Comparison of ENCODE assay signal across 12 cellular contexts in the genomic region with DNA sequence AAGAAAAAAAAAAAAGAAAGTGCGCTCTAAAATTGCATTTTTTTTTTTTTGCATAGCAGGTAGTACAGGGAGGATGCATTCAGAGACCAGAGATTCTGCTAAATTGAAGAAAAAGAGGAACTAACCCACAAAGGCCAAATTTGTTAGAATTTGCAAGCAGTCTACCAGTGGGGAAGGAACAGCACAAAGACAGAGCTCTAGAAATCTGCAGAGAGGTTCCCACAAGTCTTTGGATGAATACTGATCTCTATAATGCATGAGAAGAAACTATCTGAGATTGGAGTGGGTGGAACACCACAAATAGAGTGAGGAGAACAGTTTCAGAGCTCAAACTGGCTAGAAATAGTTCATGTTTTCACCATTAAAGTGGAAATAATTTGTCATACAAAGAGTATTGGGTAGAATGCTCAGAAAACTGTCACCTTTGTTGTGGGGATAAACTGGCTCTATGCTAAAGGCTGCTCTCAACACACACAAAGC.
DNase-seq lines count a peak whose midpoint lies in the region; ATAC-seq, FAIRE-seq and TF ChIP-seq lines count a peak whose summit lies in the region.
"Had no signal": no experiment of that assay in that cellular context is flagged by ENCODE, and none has a peak within 500 bp of the region (broad histone marks: within the 10 kb centered on the region; RNA-seq: fewer than 3 reads in every experiment).

No MANE protein-coding gene starts in this region.

- H3K9me3 ChIP-seq in heart left ventricle (peaks cover 0 to 6% (median 0%) of the 10 kb centered on the region in 12 donors), SJCRH30 (replicated peaks) (no peaks in the 10 kb centered on the region)
- H3K9me3 ChIP-seq: breast epithelium, SK-N-SH had no signal

- peaks cover 6% of the 10 kb centered on the region for H3K9me3 Mint-ChIP-seq in activated CD8-positive, alpha-beta T cell treated with anti-CD3 and anti-CD28 coated beads, Interleukin-2, amount 10 ng/mL, durations not matched to agents 7 days and 5 days (ENCODE audit: insufficient read depth)
- no peaks in the 10 kb centered on the region for H3K9me3 Mint-ChIP-seq in naive thymus-derived CD8-positive, alpha-beta T cell
- H3K9me3 Mint-ChIP-seq: IgD-negative memory B cell; natural killer cell treated with Interleukin-12 subunit alpha and Interleukin-12 subunit beta and Interleukin-15 and Interleukin-18, amount 100 ng/mL, for 72 hours had no signal

- H3K4me1 ChIP-seq in heart left ventricle (no peaks in the 10 kb centered on the region), SJCRH30 (no peaks in the 10 kb centered on the region)
- H3K4me1 ChIP-seq: breast epithelium had no signal

- no peak overlapping the region for H3K27ac Mint-ChIP-seq in activated CD8-positive, alpha-beta T cell treated with anti-CD3 and anti-CD28 coated beads, Interleukin-2, amount 10 ng/mL, durations not matched to agents 7 days and 5 days
- H3K27ac Mint-ChIP-seq in naive thymus-derived CD8-positive, alpha-beta T cell: peak overlapping the region in 2 of 10 donors; percentile 35 to 51
- H3K27ac Mint-ChIP-seq: IgD-negative memory B cell had no signal

- WGBS in heart left ventricle, 4 donors: 82 to 97% (median 91%) methylated on average over 1 of the region's 1 CpG

- peak; percentile 49 for FAIRE-seq in GM18507 (lab: Jason Lieb, UNC)

- CTCF ChIA-PET in activated CD8-positive, alpha-beta T cell treated with anti-CD3 and anti-CD28 coated beads, Interleukin-2, amount 10 ng/mL, durations not matched to agents 7 days and 5 days (lab: Charles Lee): interaction anchor here (1.0 to 1.7 kb wide), 3 partner anchors 9 to 42 kb away, joined by 3 to 6 read pairs (median 3); no protein-coding TSS in a partner anchor

- TF ChIP-seq CTCF in heart left ventricle (IDR thresholded peaks at IDR 0.05): no peak

- H3K36me3 Mint-ChIP-seq in activated CD8-positive, alpha-beta T cell treated with anti-CD3 and anti-CD28 coated beads, Interleukin-2, amount 10 ng/mL, durations not matched to agents 7 days and 5 days (ENCODE audit: low read depth): peaks cover 12% of the 10 kb centered on the region
- H3K36me3 Mint-ChIP-seq in naive thymus-derived CD8-positive, alpha-beta T cell: no peaks in the 10 kb centered on the region
- H3K36me3 Mint-ChIP-seq: natural killer cell treated with Interleukin-12 subunit alpha and Interleukin-12 subunit beta and Interleukin-15 and Interleukin-18, amount 100 ng/mL, for 72 hours had no signal

- no peak overlapping the region for H3K27ac ChIP-seq in heart left ventricle
- H3K27ac ChIP-seq in SJCRH30: no peak overlapping the region
- H3K27ac ChIP-seq: breast epithelium had no signal

- no peak for DNase-seq in GM18507 (ENCODE audit: extremely low spot score, insufficient read length, low read depth)
- DNase-seq in activated CD8-positive, alpha-beta T cell treated with anti-CD3 and anti-CD28 coated beads, Interleukin-2, amount 10 ng/mL, durations not matched to agents 7 days and 5 days: no peak
- no peak for DNase-seq in heart left ventricle
- DNase-seq in NCI-H1092 (lab: John Stamatoyannopoulos, UW): no peak
- no peak for DNase-seq in SJCRH30
- DNase-seq in naive thymus-derived CD8-positive, alpha-beta T cell: no peak
- DNase-seq: SK-N-SH had no signal

- no peaks in the 10 kb centered on the region for H3K27me3 ChIP-seq in heart left ventricle
- no peaks in the 10 kb centered on the region for H3K27me3 ChIP-seq in SJCRH30
- H3K27me3 ChIP-seq: breast epithelium had no signal

- intact Hi-C loops in heart left ventricle (cut with DNase I): no loop called here

- peak; percentile 96 for ATAC-seq in GM21360 (IDR thresholded peaks at IDR 0.05; ENCODE audit: unreplicated experiment)
- peak; percentile 91 for ATAC-seq in HG03159 (IDR thresholded peaks at IDR 0.05; ENCODE audit: unreplicated experiment)
- ATAC-seq in activated CD8-positive, alpha-beta T cell treated with anti-CD3 and anti-CD28 coated beads, Interleukin-2, amount 10 ng/mL, durations not matched to agents 7 days and 5 days: peak; percentile 78
- no peak for ATAC-seq in heart left ventricle
- no peak for ATAC-seq in naive thymus-derived CD8-positive, alpha-beta T cell
- ATAC-seq: natural killer cell treated with Interleukin-12 subunit alpha and Interleukin-12 subunit beta and Interleukin-15 and Interleukin-18, amount 100 ng/mL, for 72 hours had no signal

- H3K27me3 Mint-ChIP-seq in activated CD8-positive, alpha-beta T cell treated with anti-CD3 and anti-CD28 coated beads, Interleukin-2, amount 10 ng/mL, durations not matched to agents 7 days and 5 days (ENCODE audit: low read depth): no peaks in the 10 kb centered on the region
- peaks cover 0 to 5% (median 0%) of the 10 kb centered on the region in 5 donors for H3K27me3 Mint-ChIP-seq in naive thymus-derived CD8-positive, alpha-beta T cell
- H3K27me3 Mint-ChIP-seq: natural killer cell treated with Interleukin-12 subunit alpha and Interleukin-12 subunit beta and Interleukin-15 and Interleukin-18, amount 100 ng/mL, for 72 hours had no signal

- POLR2A ChIA-PET in activated CD8-positive, alpha-beta T cell treated with anti-CD3 and anti-CD28 coated beads, Interleukin-2, amount 10 ng/mL, durations not matched to agents 7 days and 5 days (lab: Charles Lee): no interaction called here
- POLR2A ChIA-PET in naive thymus-derived CD8-positive, alpha-beta T cell (lab: Charles Lee): no interaction called here

- no peaks in the 10 kb centered on the region for H3K36me3 ChIP-seq in heart left ventricle
- no peaks in the 10 kb centered on the region for H3K36me3 ChIP-seq in SJCRH30
- H3K36me3 ChIP-seq: breast epithelium had no signal

- TF ChIP-seq POLR2A in heart left ventricle (IDR thresholded peaks at IDR 0.05): no peak

- H3K4me3 Mint-ChIP-seq in activated CD8-positive, alpha-beta T cell treated with anti-CD3 and anti-CD28 coated beads, Interleukin-2, amount 10 ng/mL, durations not matched to agents 7 days and 5 days: no peak overlapping the region
- no peak overlapping the region for H3K4me3 Mint-ChIP-seq in naive thymus-derived CD8-positive, alpha-beta T cell
- H3K4me3 Mint-ChIP-seq: IgD-negative memory B cell; natural killer cell treated with Interleukin-12 subunit alpha and Interleukin-12 subunit beta and Interleukin-15 and Interleukin-18, amount 100 ng/mL, for 72 hours had no signal

- H3K4me3 ChIP-seq in heart left ventricle: no peak overlapping the region
- no peak overlapping the region for H3K4me3 ChIP-seq in SJCRH30
- H3K4me3 ChIP-seq: breast epithelium had no signal

- peaks cover 22% of the 10 kb centered on the region for H3K4me1 Mint-ChIP-seq in activated CD8-positive, alpha-beta T cell treated with anti-CD3 and anti-CD28 coated beads, Interleukin-2, amount 10 ng/mL, durations not matched to agents 7 days and 5 days (ENCODE audit: low read depth)
- H3K4me1 Mint-ChIP-seq in naive thymus-derived CD8-positive, alpha-beta T cell: peaks cover 0 to 11% (median 7%) of the 10 kb centered on the region in 4 donors

Comparison
In these comparisons a context has a peak if more than half of its experiments do, and no peak if none do; other contexts are left out.
1. ATAC-seq: peak in GM21360 (single experiment), HG03159 (single experiment) and activated CD8-positive, alpha-beta T cell treated with anti-CD3 and anti-CD28 coated beads, Interleukin-2, amount 10 ng/mL, durations not matched to agents 7 days and 5 days (single experiment); none in heart left ventricle (0 of 4) and naive thymus-derived CD8-positive, alpha-beta T cell (0 of 2).